Comparison of ENCODE assay signal across 8 cellular contexts in genomic region chr10:32958992-32959703, GRCh38. TPM values are rescaled to one million over a fixed set of nuclear protein-coding genes. Genes with fewer than 3 reads are reported as not detected.
DNase-seq lines count a peak whose midpoint lies in the region; ATAC-seq, FAIRE-seq and TF ChIP-seq lines count a peak whose summit lies in the region.

No MANE protein-coding gene starts in this region.

- POLR2A ChIA-PET in CD4-positive, alpha-beta memory T cell (lab: Charles Lee; ENCODE audit: partially characterized antibody) = interaction anchor here (0.9 to 10.4 kb wide), 9 partner anchors 12 to 499 kb away, joined by 3 to 131 read pairs (median 3); no protein-coding TSS in a partner anchor
- POLR2A ChIA-PET in GM12878 (lab: Charles Lee) = no interaction called here

- H2BK5ac ChIP-seq in mesendoderm (ENCODE audit: low read length) = peak overlapping the region; percentile 100

- H3K9me3 Mint-ChIP-seq in CD4-positive, alpha-beta memory T cell = no peaks in the 10 kb centered on the region
- H3K9me3 Mint-ChIP-seq in IgD-negative memory B cell = no peaks in the 10 kb centered on the region

- H3K27me3 Mint-ChIP-seq in CD4-positive, alpha-beta memory T cell = no peaks in the 10 kb centered on the region
- H3K27me3 Mint-ChIP-seq in IgD-negative memory B cell = peaks cover 2% of the 10 kb centered on the region

- no peak overlapping the region; the same call in 1 of the 2 replicates for H2AFZ ChIP-seq in GM12878 (ENCODE audit: control insufficient read depth, low read depth, low read length)

- H3K4me1 ChIP-seq in CD4-positive, alpha-beta memory T cell (ENCODE audit: insufficient read depth, low read length) = peaks cover 27% of the 10 kb centered on the region
- H3K4me1 ChIP-seq in GM12878 (ENCODE audit: control insufficient read depth, insufficient read depth, low read length) (peaks cover 23% of the 10 kb centered on the region), mesendoderm (ENCODE audit: control insufficient read depth, low read depth, low read length) (peaks cover 10% of the 10 kb centered on the region), vagina (peaks cover 59% of the 10 kb centered on the region)

- H3K9me3 ChIP-seq in CD4-positive, alpha-beta memory T cell (ENCODE audit: control insufficient read depth in 1 of 2, low read length in 2 of 2) = no peaks in the 10 kb centered on the region
- H3K9me3 ChIP-seq in GM12878 (replicated peaks; ENCODE audit: control insufficient read depth, insufficient read depth, low read length) (no peaks in the 10 kb centered on the region), vagina (no peaks in the 10 kb centered on the region)

- H3K27me3 ChIP-seq in CD4-positive, alpha-beta memory T cell (ENCODE audit: insufficient read depth, low read length) = no peaks in the 10 kb centered on the region
- H3K27me3 ChIP-seq in GM12878 (replicated peaks in 1 of 2; ENCODE audit: control insufficient read depth in 2 of 2, insufficient read depth in 2 of 2, low read length in 1 of 2) = no peaks in the 10 kb centered on the region
- H3K27me3 ChIP-seq in mesendoderm (ENCODE audit: insufficient read depth, low read length, poor library complexity) = no peaks in the 10 kb centered on the region
- no peaks in the 10 kb centered on the region for H3K27me3 ChIP-seq in vagina

- DNase-seq in CD4-positive, alpha-beta memory T cell = no peak
- peak; percentile 53 for DNase-seq in GM12878 (ENCODE audit: low read depth, low spot score)
- no peak for DNase-seq in mesendoderm
- DNase-seq in vagina (ENCODE audit: extremely low spot score in 2 of 2) = no peak
- no peak for DNase-seq in hepatic stellate cell (ENCODE audit: low spot score)
- no peak for DNase-seq in GM19240 (ENCODE audit: insufficient read length, low spot score)

- peak overlapping the region; percentile 94 for H2BK120ac ChIP-seq in mesendoderm (ENCODE audit: low read depth, low read length)

- peak overlapping the region; percentile 90 to 96 (median 93) for H3K27ac Mint-ChIP-seq in CD4-positive, alpha-beta memory T cell
- H3K27ac Mint-ChIP-seq in IgD-negative memory B cell = peak overlapping the region; percentile 85 to 98 (median 88)

- intact Hi-C loops in CD4-positive, alpha-beta memory T cell (cut with micrococcal nuclease) = loop anchor here (1.0 to 5.0 kb wide), 5 partner anchors 11 to 193 kb away; no protein-coding TSS in a partner anchor
- intact Hi-C loops in GM12878 (cut with micrococcal nuclease; ENCODE audit: unreplicated experiment) (no loop called here), vagina (cut with DNase I) (loop anchor here (2.0 kb wide), 1 partner anchor 46 kb away; no protein-coding TSS in a partner anchor)

- peak overlapping the region; percentile 96 for H3K23ac ChIP-seq in mesendoderm (ENCODE audit: low read length)

- H3K4me2 ChIP-seq in GM12878 (ENCODE audit: control insufficient read depth, insufficient read depth) (peak overlapping the region; percentile 91), mesendoderm (ENCODE audit: low read length) (peak overlapping the region; percentile 87)

- peaks cover 31% of the 10 kb centered on the region for H3K79me2 ChIP-seq in GM12878 (ENCODE audit: control insufficient read depth, insufficient read depth, low read length)
- peaks cover 38% of the 10 kb centered on the region for H3K79me2 ChIP-seq in mesendoderm (ENCODE audit: control insufficient read depth, insufficient read depth, low read length)

- BruUV-seq in GM12878 (replicated peaks; lab: Mats Ljungman, UMichigan) = no TSS peak

- TF ChIP-seq POLR2A in GM12878 (IDR thresholded peaks at IDR 0.05; ENCODE audit: low read depth, low read length) = no peak
- TF ChIP-seq POLR2A in vagina (IDR thresholded peaks at IDR 0.05) = no peak

- H3K56ac ChIP-seq in mesendoderm (ENCODE audit: low read length) = peak overlapping the region; percentile 99

- peak overlapping the region; percentile 77 for H4K5ac ChIP-seq in mesendoderm (ENCODE audit: low read length)

- H4K20me1 ChIP-seq in GM12878 (ENCODE audit: control insufficient read depth, insufficient read depth) = no peaks in the 10 kb centered on the region

- TF ChIP-seq EP300 in GM12878 (IDR thresholded peaks at IDR 0.05; ENCODE audit: borderline replicate concordance in 1 of 2, control insufficient read depth in 1 of 2, low read depth in 2 of 2, low read length in 2 of 2) = peak in 1 of 2 experiments; percentile 58; a peak in 2 of 4 replicates

- H2AK5ac ChIP-seq in mesendoderm (ENCODE audit: low read length) = peak overlapping the region; percentile 79

- H2BK15ac ChIP-seq in mesendoderm (replicated peaks; ENCODE audit: low read depth) = no peak overlapping the region

- no peaks in the 10 kb centered on the region for H3K36me3 ChIP-seq in CD4-positive, alpha-beta memory T cell (ENCODE audit: insufficient read depth, low read length)
- H3K36me3 ChIP-seq in GM12878 (ENCODE audit: control insufficient read depth in 2 of 2, insufficient read depth in 2 of 2, low read length in 1 of 2) = no peaks in the 10 kb centered on the region
- no peaks in the 10 kb centered on the region for H3K36me3 ChIP-seq in mesendoderm (ENCODE audit: control insufficient read depth, insufficient read depth, low read length)
- H3K36me3 ChIP-seq in vagina = no peaks in the 10 kb centered on the region

- peak overlapping the region; percentile 87 to 95 (median 90) for H3K4me3 Mint-ChIP-seq in CD4-positive, alpha-beta memory T cell
- H3K4me3 Mint-ChIP-seq in IgD-negative memory B cell = peak overlapping the region; percentile 93 to 97 (median 94)

- no peaks in the 10 kb centered on the region for H3K79me1 ChIP-seq in mesendoderm (ENCODE audit: low read length)

- TF ChIP-seq CTCF in GM12878 (IDR thresholded peaks at IDR 0.05 in 2 of 3, conservative IDR thresholded peaks at IDR 0.05 in 1 of 3; ENCODE audit: control insufficient read depth in 2 of 3, extremely low read depth in 1 of 3, insufficient read depth in 1 of 3, low read depth in 3 of 3, low read length in 3 of 3) = no peak
- no peak for TF ChIP-seq CTCF in vagina (IDR thresholded peaks at IDR 0.05)

- no peak for TF ChIP-seq RAD21 in GM12878 (IDR thresholded peaks at IDR 0.05; ENCODE audit: insufficient read depth, low read depth, low read length)

- peak overlapping the region; percentile 69 for H3K27ac ChIP-seq in CD4-positive, alpha-beta memory T cell (ENCODE audit: low read depth, low read length)
- H3K27ac ChIP-seq in GM12878 (ENCODE audit: control insufficient read depth, insufficient read depth) = peak overlapping the region; percentile 90; the same call in 1 of the 2 replicates
- H3K27ac ChIP-seq in mesendoderm (ENCODE audit: low read depth, low read length) = peak overlapping the region; percentile 95
- peak overlapping the region; percentile 92 for H3K27ac ChIP-seq in vagina

- ATAC-seq in GM19468 (IDR thresholded peaks at IDR 0.05; ENCODE audit: extremely low read depth, unreplicated experiment) (peak; percentile 42), GM12878 (peak; percentile 67)

- RAD21 ChIA-PET in GM12878 (lab: Charles Lee; ENCODE audit: unreplicated experiment) = no interaction called here

- peaks cover 34 to 53% (median 41%) of the 10 kb centered on the region in 4 donors for H3K4me1 Mint-ChIP-seq in CD4-positive, alpha-beta memory T cell
- peaks cover 28 to 42% (median 42%) of the 10 kb centered on the region in 3 donors for H3K4me1 Mint-ChIP-seq in IgD-negative memory B cell

- CTCF ChIA-PET in CD4-positive, alpha-beta memory T cell (lab: Charles Lee; ENCODE audit: partially characterized antibody) = interaction anchor here (0.6 to 1.8 kb wide), 6 partner anchors 20 to 157 kb away, joined by 3 to 6 read pairs (median 4); no protein-coding TSS in a partner anchor
- CTCF ChIA-PET in GM12878 (lab: Yijun Ruan, JAX) = interaction anchor here (1.4 kb wide), 1 partner anchor 11 kb away, joined by 3 read pairs; no protein-coding TSS in a partner anchor

- H3K18ac ChIP-seq in mesendoderm (ENCODE audit: low read length) = peak overlapping the region; percentile 94

- peak overlapping the region; percentile 76 to 88 for H3K4me3 ChIP-seq in CD4-positive, alpha-beta memory T cell (ENCODE audit: low read length in 2 of 2)
- H3K4me3 ChIP-seq in GM12878 = peak overlapping the region; percentile 93
- H3K4me3 ChIP-seq in mesendoderm (ENCODE audit: low read length) = peak overlapping the region; percentile 73
- H3K4me3 ChIP-seq in vagina = peak overlapping the region; percentile 86 to 100

- FAIRE-seq in GM12878 (lab: Jason Lieb, UNC) = peak; percentile 88

- 13% methylated on average over 8 of the region's 8 CpGs for WGBS in GM12878 (ENCODE audit: insufficient coverage, insufficient replicate concordance, low lambda C conversion rate, missing lambda C conversion rate)
- WGBS in mesendoderm (ENCODE audit: extremely low coverage, insufficient coverage, low lambda C conversion rate) = no CpG with 5 or more reads among the region's 8 CpGs

- H3K36me3 Mint-ChIP-seq in CD4-positive, alpha-beta memory T cell = peaks cover 15 to 26% of the 10 kb centered on the region in 2 donors
- peaks cover 4% of the 10 kb centered on the region for H3K36me3 Mint-ChIP-seq in IgD-negative memory B cell

- peak overlapping the region; percentile 89 for H3K9ac ChIP-seq in GM12878 (ENCODE audit: control insufficient read depth, insufficient read depth, low read length)
- peak overlapping the region; percentile 98 for H3K9ac ChIP-seq in mesendoderm (ENCODE audit: low read length)

- SMC1A ChIA-PET in GM12878 (lab: Charles Lee; ENCODE audit: uncharacterized antibody, unreplicated experiment) = interaction anchor here (0.8 to 1.5 kb wide), 3 partner anchors 8 to 50 kb away, joined by 3 to 4 read pairs (median 4); no protein-coding TSS in a partner anchor

- H4K8ac ChIP-seq in mesendoderm (ENCODE audit: low read depth, low read length) = no peak overlapping the region

- H3K4ac ChIP-seq in mesendoderm (ENCODE audit: low read depth, low read length) = peak overlapping the region; percentile 74

- in situ Hi-C loops in GM12878 (cut with MboI) = no loop called here

RNA-seq across cellular contexts. Expression of gene ITGB1, which starts 1.1 kb away (rescaled TPM):
- 100 to 1,000 TPM; 420 to 435 TPM for total RNA-seq in CD4-positive, alpha-beta memory T cell
- polyA plus RNA-seq in CD4-positive, alpha-beta memory T cell = 100 to 1,000 TPM; 634 to 758 TPM
- polyA plus RNA-seq in IgD-negative memory B cell = 394 TPM
- 60.5 and 61.3 TPM in 2 replicates for total RNA-seq in GM12878 (2013; cell fraction: nucleolus; rRNA removed)
- total RNA-seq in GM12878 (2014; rRNA removed) = 7.9 and 10.1 TPM in 2 replicates
- 10.7 and 11.0 TPM in 2 replicates for total RNA-seq in GM12878 (2014; rRNA removed; fragmentation: Illumina TruSeq; extraction: Trizol)
- total RNA-seq in GM12878 (2021) = 9.8 and 11.4 TPM in 2 replicates
- polyA plus RNA-seq in GM12878 (2011; ENCODE audit: low read depth) = 24.4 TPM
- 20.7 and 33.0 TPM in 2 replicates for polyA plus RNA-seq in GM12878 (2011; rRNA removed)
- polyA plus RNA-seq in GM12878 (2011; cell fraction: cytosol; rRNA removed) = 6.1 and 8.3 TPM in 2 replicates
- polyA plus RNA-seq in GM12878 (2011; cell fraction: nucleus; rRNA removed) = 5.3 and 7.0 TPM in 2 replicates
- 35.8 and 40.1 TPM in 2 replicates for polyA plus RNA-seq in GM12878 (2012)
- polyA plus RNA-seq in GM12878 (2014; fragmentation: Illumina TruSeq; extraction: Trizol) = 9.7 and 12.6 TPM in 2 replicates
- polyA plus RNA-seq in GM12878 (2014; fragmentation: Nextera tagmentation; extraction: Ambion mirVana) = 1 to 10 TPM; 2.8 to 3.4 TPM
- polyA plus RNA-seq in GM12878 (2014; rRNA removed) = 7.9 and 8.2 TPM in 2 replicates
- 10 to 100 TPM; 15.5 to 16.5 TPM for polyA plus RNA-seq in GM12878 (2016; fragmentation: Nextera tagmentation; extraction: Ambion mirVana)
- polyA minus RNA-seq in GM12878 (2011; rRNA and poly(A)+ RNA removed) = 8.3 and 15.9 TPM in 2 replicates
- 30.9 and 57.1 TPM in 2 replicates for polyA minus RNA-seq in GM12878 (2011; cell fraction: cytosol; rRNA and poly(A)+ RNA removed)
- polyA minus RNA-seq in GM12878 (2011; cell fraction: nucleus; rRNA and poly(A)+ RNA removed) = 5.3 and 10.5 TPM in 2 replicates
- 237 TPM for polyA plus RNA-seq in mesendoderm (2013, experiment 1 of 2)
- 240 TPM for polyA plus RNA-seq in mesendoderm (2013, experiment 2 of 2)
- total RNA-seq in vagina = 193 TPM
